Comparison of ENCODE assay signal across 11 cellular contexts in the genomic region with DNA sequence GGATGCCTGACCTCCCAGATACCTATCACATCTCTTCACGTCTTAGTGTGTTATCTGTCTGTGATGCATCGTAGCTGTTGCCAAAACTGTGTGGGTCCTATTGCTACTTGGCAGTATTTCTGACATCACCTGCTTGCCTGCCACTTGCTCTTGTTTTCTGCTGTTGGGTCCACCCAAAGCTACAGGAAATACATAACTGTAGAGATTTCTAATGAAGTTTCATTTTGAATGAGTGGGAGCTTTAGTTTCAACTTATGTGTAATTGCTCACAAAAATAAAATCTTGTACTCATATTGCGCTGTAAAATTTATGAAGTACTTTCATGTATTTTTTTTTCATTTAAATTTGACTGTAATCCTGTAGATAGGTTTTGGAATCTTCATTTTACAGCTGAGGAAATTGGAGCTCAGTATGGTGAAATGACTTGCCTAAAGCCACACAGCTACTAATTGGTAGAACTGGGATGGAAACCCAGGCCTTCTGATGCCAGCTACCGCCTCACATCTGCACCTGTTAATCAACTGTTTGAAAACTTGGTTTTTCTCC.
DNase-seq lines count a peak whose midpoint lies in the region; ATAC-seq and TF ChIP-seq lines count a peak whose summit lies in the region.
"Had no signal": no experiment of that assay in that cellular context is flagged by ENCODE, and none has a peak within 500 bp of the region (broad histone marks: within the 10 kb centered on the region; RNA-seq: fewer than 3 reads in every experiment).

No MANE protein-coding gene starts in this region.

- no peaks in the 10 kb centered on the region for H3K27me3 Mint-ChIP-seq in activated T-cell treated with anti-CD3 and anti-CD28 coated beads, Interleukin-2, amount 50 U/mL, for 4 hours (ENCODE audit: low read depth)
- H3K27me3 Mint-ChIP-seq in Calu3 (ENCODE audit: unreplicated experiment): no peaks in the 10 kb centered on the region

- DNase-seq in activated T-cell treated with anti-CD3 and anti-CD28 coated beads, Interleukin-2, amount 50 U/mL, for 4 hours: no peak
- DNase-seq in activated T-cell treated with anti-CD3 and anti-CD28 coated beads, Interleukin-2, amount 50 U/mL, for 48 hours: no peak
- DNase-seq in stimulated activated effector memory CD8-positive, alpha-beta T cell treated with anti-CD3 and anti-CD28 coated beads, Interleukin-12 subunit alpha, Interleukin-12 subunit beta, amount 100 ng/mL, for 72 hours (ENCODE audit: low spot score in 2 of 2): peak in 1 of 2 donors; percentile 62
- DNase-seq in Calu3 (no peak), RWPE1 (ENCODE audit: low spot score) (no peak), Kasumi-1 (lab: John Stamatoyannopoulos, UW) (no peak)
- DNase-seq: endodermal cell, Right ventricle myocardium superior had no signal

- H3K27ac Mint-ChIP-seq in stimulated activated effector memory CD8-positive, alpha-beta T cell treated with anti-CD3 and anti-CD28 coated beads, Interleukin-12 subunit alpha, Interleukin-12 subunit beta, amount 100 ng/mL, for 72 hours: no peak overlapping the region
- no peak overlapping the region for H3K27ac Mint-ChIP-seq in Calu3 (ENCODE audit: unreplicated experiment)
- H3K27ac Mint-ChIP-seq: endodermal cell, progenitor cell of endocrine pancreas had no signal

- CTCF ChIA-PET in Calu3 (lab: Charles Lee): no interaction called here
- CTCF ChIA-PET in RWPE1 (lab: Yijun Ruan, JAX): no interaction called here

- BruUV-seq in Calu3 (replicated peaks; lab: Mats Ljungman, UMichigan): no TSS peak

- H3K27ac ChIP-seq in RWPE1: no peak overlapping the region

- H3K4me3 Mint-ChIP-seq in activated T-cell treated with anti-CD3 and anti-CD28 coated beads, Interleukin-2, amount 50 U/mL, for 4 hours: no peak overlapping the region
- H3K4me3 Mint-ChIP-seq in stimulated activated effector memory CD8-positive, alpha-beta T cell treated with anti-CD3 and anti-CD28 coated beads, Interleukin-12 subunit alpha, Interleukin-12 subunit beta, amount 100 ng/mL, for 72 hours: peak overlapping the region; percentile 14
- H3K4me3 Mint-ChIP-seq in Calu3 (ENCODE audit: low read depth, unreplicated experiment): no peak overlapping the region
- H3K4me3 Mint-ChIP-seq: endodermal cell had no signal

- TF ChIP-seq CTCF in Calu3 (IDR thresholded peaks at IDR 0.05; ENCODE audit: unreplicated experiment) (no peak), RWPE1 (conservative IDR thresholded peaks at IDR 0.05; ENCODE audit: low read depth) (no peak)

- POLR2A ChIA-PET in RWPE1 (lab: Yijun Ruan, JAX; ENCODE audit: low non-redundant PET): no interaction called here

- peaks cover 22% of the 10 kb centered on the region for H3K4me1 Mint-ChIP-seq in activated T-cell treated with anti-CD3 and anti-CD28 coated beads, Interleukin-2, amount 50 U/mL, for 4 hours (ENCODE audit: low read depth)
- peaks cover 31% of the 10 kb centered on the region for H3K4me1 Mint-ChIP-seq in stimulated activated effector memory CD8-positive, alpha-beta T cell treated with anti-CD3 and anti-CD28 coated beads, Interleukin-12 subunit alpha, Interleukin-12 subunit beta, amount 100 ng/mL, for 72 hours
- H3K4me1 Mint-ChIP-seq in Calu3 (ENCODE audit: low read depth, unreplicated experiment): no peaks in the 10 kb centered on the region

- ATAC-seq in activated T-cell treated with anti-CD3 and anti-CD28 coated beads, Interleukin-2, amount 50 U/mL, for 4 hours: peak; percentile 63 to 77
- ATAC-seq in GM21576 (IDR thresholded peaks at IDR 0.05; ENCODE audit: unreplicated experiment) (peak; percentile 77), HG03354 (IDR thresholded peaks at IDR 0.05; ENCODE audit: poor library complexity, severe bottlenecking, unreplicated experiment) (peak; percentile 77)
- peak; percentile 94 for ATAC-seq in stimulated activated effector memory CD8-positive, alpha-beta T cell treated with anti-CD3 and anti-CD28 coated beads, Interleukin-12 subunit alpha, Interleukin-12 subunit beta, amount 100 ng/mL, for 72 hours

- peaks cover 10% of the 10 kb centered on the region for H3K9me3 Mint-ChIP-seq in activated T-cell treated with anti-CD3 and anti-CD28 coated beads, Interleukin-2, amount 50 U/mL, for 4 hours
- H3K9me3 Mint-ChIP-seq in stimulated activated effector memory CD8-positive, alpha-beta T cell treated with anti-CD3 and anti-CD28 coated beads, Interleukin-12 subunit alpha, Interleukin-12 subunit beta, amount 100 ng/mL, for 72 hours: peaks cover 8% of the 10 kb centered on the region
- peaks cover 8% of the 10 kb centered on the region for H3K9me3 Mint-ChIP-seq in Calu3 (ENCODE audit: low read depth, unreplicated experiment)

- no peaks in the 10 kb centered on the region for H3K36me3 Mint-ChIP-seq in activated T-cell treated with anti-CD3 and anti-CD28 coated beads, Interleukin-2, amount 50 U/mL, for 4 hours (ENCODE audit: insufficient read depth)
- H3K36me3 Mint-ChIP-seq in stimulated activated effector memory CD8-positive, alpha-beta T cell treated with anti-CD3 and anti-CD28 coated beads, Interleukin-12 subunit alpha, Interleukin-12 subunit beta, amount 100 ng/mL, for 72 hours: no peaks in the 10 kb centered on the region
- no peaks in the 10 kb centered on the region for H3K36me3 Mint-ChIP-seq in Calu3 (ENCODE audit: insufficient read depth, unreplicated experiment)

- intact Hi-C loops in Calu3 (cut with micrococcal nuclease; ENCODE audit: unreplicated experiment): no loop called here
